In the genomic region with DNA sequence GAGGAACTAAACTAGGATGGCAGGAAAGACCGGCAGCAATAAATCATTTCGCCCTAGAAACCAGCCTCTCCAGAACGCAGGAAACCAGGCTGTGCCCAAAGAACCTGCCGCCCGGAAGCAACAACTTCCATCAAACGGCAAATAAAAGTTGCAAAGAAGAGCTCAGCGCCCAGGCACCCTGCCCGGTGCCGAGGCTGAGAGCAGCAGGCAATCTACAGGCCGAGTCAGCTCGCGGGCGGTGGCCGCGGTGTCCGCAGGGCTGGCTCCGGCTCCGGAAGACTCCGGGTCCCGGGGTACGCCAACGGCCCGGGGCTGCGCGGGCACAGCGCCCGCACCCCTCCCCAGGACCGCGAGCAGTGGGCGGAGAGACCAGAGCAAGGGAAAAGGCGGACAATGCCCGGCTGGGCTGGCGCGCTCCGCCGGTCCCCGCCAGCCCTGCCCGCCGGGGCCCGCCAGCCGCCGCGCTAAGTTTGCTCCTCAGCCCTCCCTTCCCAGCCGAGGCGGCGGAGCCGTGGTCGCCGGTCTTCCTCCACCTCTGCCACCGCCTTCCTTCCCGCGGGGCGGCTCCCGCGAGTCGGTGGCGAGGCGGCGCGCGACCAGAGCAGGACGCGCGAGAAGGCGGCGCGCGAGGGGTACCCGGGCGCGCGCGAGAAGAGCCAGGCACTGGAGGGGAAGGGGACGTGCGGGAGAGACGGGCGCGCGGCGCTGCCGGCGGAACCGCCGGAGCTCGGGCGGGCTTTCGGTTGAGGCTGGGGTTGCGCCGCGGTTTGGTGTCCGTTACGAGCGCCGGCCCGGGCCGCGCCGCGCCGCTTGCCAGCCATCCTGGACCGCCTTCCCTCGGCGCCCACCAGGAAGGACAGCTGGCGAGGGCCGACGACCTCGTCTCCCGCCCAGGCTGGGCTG, we compare ENCODE assay signal across 8 cellular contexts. TPM values are rescaled to one million over a fixed set of nuclear protein-coding genes. Genes with fewer than 3 reads are reported as not detected.
A peak's percentile ranks its signal among the peaks of the same experiment; 100 is the strongest.
DNase-seq lines count a peak whose midpoint lies in the region; ATAC-seq and TF ChIP-seq lines count a peak whose summit lies in the region.

No MANE protein-coding gene starts in this region.

- H3K9me3 ChIP-seq in DOHH2 (ENCODE audit: control insufficient read depth, insufficient read depth, low read length): no peaks in the 10 kb centered on the region
- no peaks in the 10 kb centered on the region for H3K9me3 ChIP-seq in right atrium auricular region
- H3K9me3 ChIP-seq in psoas muscle: no peaks in the 10 kb centered on the region
- H3K9me3 ChIP-seq in uterus: no peaks in the 10 kb centered on the region

- peaks cover 10% of the 10 kb centered on the region for H3F3A ChIP-seq in DOHH2 (ENCODE audit: control insufficient read depth, insufficient read depth)

- intact Hi-C loops in psoas muscle (cut with DNase I) (loop anchor here (2.0 to 10.0 kb wide), 4 partner anchors 51 to 202 kb away; a partner anchor contains a TSS), uterus (cut with DNase I; ENCODE audit: low total_unique reads) (loop anchor here (2.0 kb wide), 1 partner anchor 51 kb away; a partner anchor contains a TSS)

- H3K79me2 ChIP-seq in DOHH2 (ENCODE audit: control insufficient read depth, low read length): peaks cover 57% of the 10 kb centered on the region

- ATAC-seq in GM19468 (IDR thresholded peaks at IDR 0.05; ENCODE audit: extremely low read depth, unreplicated experiment) (peak; percentile 28), psoas muscle (peak; percentile 48 to 73 (median 68))

- WGBS in psoas muscle, 3 donors: 0 to 1% (median 0%) methylated on average over 54 to 108 of the region's 108 CpGs

- H3K4me3 ChIP-seq in DOHH2 (ENCODE audit: low read length) (peak overlapping the region; percentile 94), right atrium auricular region (peak overlapping the region; percentile 77 to 91), psoas muscle (peak overlapping the region; percentile 98), uterus (peak overlapping the region; percentile 82 to 91)

- H4K20me1 ChIP-seq in DOHH2 (ENCODE audit: control insufficient read depth, insufficient read depth, low read depth, low read length): peaks cover 30% of the 10 kb centered on the region

- peak; percentile 17 for DNase-seq in HPDE6-E6E7 (ENCODE audit: extremely low spot score)
- peak; percentile 27 to 50 for DNase-seq in SW 1271 (lab: John Stamatoyannopoulos, UW)
- DNase-seq in amniotic stem cell (lab: John Stamatoyannopoulos, UW): peak; percentile 36
- peak; percentile 63 for DNase-seq in right atrium auricular region (ENCODE audit: low spot score)
- DNase-seq in psoas muscle: peak; percentile 73 to 81
- DNase-seq in uterus: peak; percentile 39 to 54

- H3K4me2 ChIP-seq in DOHH2 (ENCODE audit: low read length): peak overlapping the region; percentile 77

- no peak for TF ChIP-seq CTCF in DOHH2 (IDR thresholded peaks at IDR 0.05; ENCODE audit: low read depth, low read length, poor library complexity, severe bottlenecking)
- no peak for TF ChIP-seq CTCF in right atrium auricular region (IDR thresholded peaks at IDR 0.05)
- peak; percentile 14 for TF ChIP-seq CTCF in psoas muscle (IDR thresholded peaks at IDR 0.05)
- TF ChIP-seq CTCF in uterus (IDR thresholded peaks at IDR 0.05): peak in 1 of 4 experiments; percentile 18

- no peaks in the 10 kb centered on the region for H3K9me2 ChIP-seq in DOHH2 (replicated peaks; ENCODE audit: control insufficient read depth, low read length)

- H3K27me3 ChIP-seq in DOHH2 (ENCODE audit: control insufficient read depth, low read length) (no peaks in the 10 kb centered on the region), right atrium auricular region (no peaks in the 10 kb centered on the region), psoas muscle (ENCODE audit: insufficient read depth in 3 of 3, low read length in 2 of 3) (no peaks in the 10 kb centered on the region), uterus (no peaks in the 10 kb centered on the region)

- H3K36me3 ChIP-seq in DOHH2 (ENCODE audit: control insufficient read depth, low read length): peaks cover 12% of the 10 kb centered on the region
- H3K36me3 ChIP-seq in right atrium auricular region: no peaks in the 10 kb centered on the region
- H3K36me3 ChIP-seq in psoas muscle (ENCODE audit: insufficient read depth in 1 of 2, low read depth in 1 of 2): no peaks in the 10 kb centered on the region
- H3K36me3 ChIP-seq in uterus: no peaks in the 10 kb centered on the region

- peaks cover 52% of the 10 kb centered on the region for H3K4me1 ChIP-seq in DOHH2 (ENCODE audit: control insufficient read depth, low read length)
- peaks cover 0 to 42% of the 10 kb centered on the region in 2 donors for H3K4me1 ChIP-seq in right atrium auricular region
- H3K4me1 ChIP-seq in psoas muscle: peaks cover 40% of the 10 kb centered on the region
- peaks cover 0 to 18% of the 10 kb centered on the region in 2 donors for H3K4me1 ChIP-seq in uterus

- H3K27ac ChIP-seq in DOHH2 (ENCODE audit: low read depth, low read length) (peak overlapping the region; percentile 81), right atrium auricular region (peak overlapping the region; percentile 93 to 96), psoas muscle (peak overlapping the region; percentile 98), uterus (peak overlapping the region; percentile 92 to 97)

- TF ChIP-seq POLR2A in uterus (IDR thresholded peaks at IDR 0.05): peak in 1 of 2 donors; percentile 14

RNA-seq across cellular contexts. Expression of a gene that starts 0.7 kb away (rescaled TPM):
- total RNA-seq in right atrium auricular region (10 to 100 TPM; 29.8 to 35.1 TPM), psoas muscle (10 to 100 TPM; 15.0 to 21.7 (median 20.9) TPM), uterus (100 to 1,000 TPM in 2 of 4 donors, 10 to 100 TPM in 2; 62.5 to 119 (median 98.8) TPM)
- 10 to 100 TPM in 2 of 3 donors, 1 to 10 TPM in 1; 4.8 to 14.5 (median 10.3) TPM for polyA plus RNA-seq in psoas muscle

RNA-seq across cellular contexts. Expression of a gene that starts 51.5 kb away (rescaled TPM):
- 100 to 1,000 TPM; 101 to 215 TPM for total RNA-seq in right atrium auricular region
- 100 to 1,000 TPM; 118 to 160 (median 136) TPM for total RNA-seq in psoas muscle
- 100 to 1,000 TPM; 106 to 121 (median 107) TPM for polyA plus RNA-seq in psoas muscle
- total RNA-seq in uterus: 100 to 1,000 TPM; 127 to 683 (median 166) TPM

Comparison
In these comparisons a context has a peak if more than half of its experiments do, and no peak if none do; other contexts are left out.
1. Peak in every context shown above with its lines: DNase-seq, ATAC-seq, H3K4me3 ChIP-seq and H3K27ac ChIP-seq.
2. DNase-seq: peak in every context shown above with its lines; median percentile 77 in psoas muscle; 63 in right atrium auricular region; 46 in uterus; 38 in SW 1271; 36 in amniotic stem cell; 17 in HPDE6-E6E7.